ENCODE assay signal across 9 cellular contexts in the genomic region with DNA sequence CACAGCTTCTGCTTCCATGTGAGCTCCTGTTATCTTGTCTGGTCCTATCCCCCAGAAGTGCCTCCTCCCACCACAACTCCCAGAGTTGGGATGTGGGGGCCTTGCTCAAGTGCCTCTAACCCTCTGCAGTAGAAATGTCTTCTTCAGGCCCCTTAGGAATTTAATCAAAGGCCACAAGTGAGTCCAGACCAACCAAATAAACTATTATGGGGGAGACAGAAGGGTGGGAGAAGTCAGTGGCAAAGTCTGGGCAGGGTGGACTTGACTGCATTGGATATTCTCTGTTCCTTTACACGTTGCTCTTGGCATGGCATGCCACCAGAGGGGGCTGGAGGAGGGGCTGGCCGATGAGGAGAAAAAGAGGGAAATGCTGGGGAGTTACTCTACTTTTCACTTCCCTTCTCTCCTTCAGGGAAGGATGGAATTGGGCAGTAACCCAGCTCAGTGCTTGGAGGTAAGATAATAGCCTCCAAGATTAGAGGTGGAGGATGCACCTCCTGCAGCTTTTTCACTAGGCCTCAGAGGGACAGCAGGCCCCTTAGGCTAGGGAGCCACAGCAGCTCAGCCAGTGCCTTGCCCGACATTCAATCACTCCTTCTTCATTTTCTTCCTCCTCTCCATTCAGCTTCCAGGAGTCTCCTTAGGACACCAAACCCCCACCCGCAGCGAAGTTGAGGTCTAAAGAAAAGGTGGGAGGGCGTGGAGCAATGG. TPM values are rescaled to one million over a fixed set of nuclear protein-coding genes. Genes with fewer than 3 reads are reported as not detected.
DNase-seq lines count a peak whose midpoint lies in the region; FAIRE-seq and TF ChIP-seq lines count a peak whose summit lies in the region.
"Had no signal": no experiment of that assay in that cellular context is flagged by ENCODE, and none has a peak within 500 bp of the region (broad histone marks: within the 10 kb centered on the region; RNA-seq: fewer than 3 reads in every experiment).

No MANE protein-coding gene starts in this region.

- H3K36me3 ChIP-seq in BJ (ENCODE audit: control insufficient read depth, insufficient read depth, low read length), result no peaks in the 10 kb centered on the region; the same call in 1 of the 2 replicates

- FAIRE-seq in GM18507 (lab: Jason Lieb, UNC), result peak; percentile 47

- POLR2A ChIA-PET in BJ (lab: Charles Lee), result no interaction called here

- CTCF ChIA-PET in BJ (lab: Yijun Ruan, JAX), result interaction anchor here (0.6 to 16.8 kb wide), 3 partner anchors 11 to 310 kb away, joined by 3 to 479 read pairs (median 7); partner anchors contain the start of gene NGDN

- in situ Hi-C loops in SK-MEL-5 (cut with HindIII; ENCODE audit: low pct_unique_long_range_greater_than_20kb, low sequenced_read_pairs), result no loop called here

- H3K4me3 ChIP-seq in BJ (ENCODE audit: low read depth, low read length), result no peak overlapping the region
- H3K4me3 ChIP-seq in epithelial cell of proximal tubule (ENCODE audit: low read depth, low read length), result no peak overlapping the region

- TF ChIP-seq CTCF in BJ (IDR thresholded peaks at IDR 0.05; ENCODE audit: insufficient read depth, low read depth, low read length), result 0 out of 2 replicates have a peak, but pooled peaks have one; percentile 29
- peak; percentile 48 for TF ChIP-seq CTCF in epithelial cell of proximal tubule (conservative IDR thresholded peaks at IDR 0.05; ENCODE audit: low read depth, low read length)

- H3K27me3 ChIP-seq in BJ (ENCODE audit: control insufficient read depth, insufficient read depth, low read length), result peaks cover 12% of the 10 kb centered on the region

- DNase-seq in BJ (ENCODE audit: low read depth) (no peak), GM18507 (ENCODE audit: extremely low spot score, insufficient read length, low read depth) (no peak), SK-MEL-5 (ENCODE audit: low read depth, low spot score) (peak; percentile 49), epithelial cell of proximal tubule (ENCODE audit: low read depth) (no peak), ureter (ENCODE audit: low spot score) (peak; percentile 43), A172 (ENCODE audit: low spot score) (no peak), GOT3 (lab: John Stamatoyannopoulos, UW) (no peak), cortex of kidney (lab: John Stamatoyannopoulos, UW) (no peak)

RNA-seq across cellular contexts. Expression of gene AP1G2, which starts 1.2 kb away (rescaled TPM):
- 33.3 and 54.5 TPM in 2 replicates for polyA plus RNA-seq in BJ (2011; rRNA removed)
- polyA minus RNA-seq in BJ (2011; rRNA and poly(A)+ RNA removed), result 32.1 and 48.5 TPM in 2 replicates
- total RNA-seq in SK-MEL-5 (2014; rRNA removed; shearing (Covaris generic)), result 13.0 and 14.9 TPM in 2 replicates
- 19.2 and 19.5 TPM in 2 replicates for polyA plus RNA-seq in SK-MEL-5 (2015; cell fraction: cytosol; rRNA removed)
- 243 and 252 TPM in 2 replicates for polyA plus RNA-seq in SK-MEL-5 (2015; cell fraction: nucleus; rRNA removed)
- total RNA-seq in epithelial cell of proximal tubule (55.4 and 89.9 TPM in 2 replicates), ureter (248 TPM)
- 6.0 and 16.6 TPM in 2 replicates for total RNA-seq in A172 (2014; rRNA removed; shearing (Covaris generic))

RNA-seq across cellular contexts. Expression of gene JPH4, which starts 9.8 kb away (rescaled TPM):
- not detected in 2 replicates for polyA plus RNA-seq in BJ (2011; rRNA removed)
- not detected in 2 replicates for polyA minus RNA-seq in BJ (2011; rRNA and poly(A)+ RNA removed)
- not detected in 2 replicates for total RNA-seq in SK-MEL-5 (2014; rRNA removed; shearing (Covaris generic))
- 0.35 TPM in 1 of 2 replicates, not detected in the other for polyA plus RNA-seq in SK-MEL-5 (2015; cell fraction: cytosol; rRNA removed)
- polyA plus RNA-seq in SK-MEL-5 (2015; cell fraction: nucleus; rRNA removed), result 3.7 TPM in 1 of 2 replicates, not detected in the other
- total RNA-seq in epithelial cell of proximal tubule, result 0.06 TPM in 1 of 2 replicates, not detected in the other
- 5.3 TPM for total RNA-seq in ureter
- not detected in 2 replicates for total RNA-seq in A172 (2014; rRNA removed; shearing (Covaris generic))
- total RNA-seq: glomerular endothelial cell had no signal

RNA-seq across cellular contexts. Expression of gene THTPA, which starts 12.7 kb away (rescaled TPM):
- 8.1 and 14.2 TPM in 2 replicates for polyA plus RNA-seq in BJ (2011; rRNA removed)
- 6.7 and 12.1 TPM in 2 replicates for polyA minus RNA-seq in BJ (2011; rRNA and poly(A)+ RNA removed)
- total RNA-seq in SK-MEL-5 (2014; rRNA removed; shearing (Covaris generic)), result 9.5 and 11.9 TPM in 2 replicates
- 19.6 and 34.0 TPM in 2 replicates for polyA plus RNA-seq in SK-MEL-5 (2015; cell fraction: cytosol; rRNA removed)
- polyA plus RNA-seq in SK-MEL-5 (2015; cell fraction: nucleus; rRNA removed), result 23.2 and 41.2 TPM in 2 replicates
- total RNA-seq in epithelial cell of proximal tubule, result 10.4 and 37.2 TPM in 2 replicates
- 20.2 TPM for total RNA-seq in ureter
- 5.0 and 5.2 TPM in 2 replicates for total RNA-seq in A172 (2014; rRNA removed; shearing (Covaris generic))

RNA-seq across cellular contexts. Expression of gene ZFHX2, which starts 17.2 kb away (rescaled TPM):
- 0.28 and 0.32 TPM in 2 replicates for polyA plus RNA-seq in BJ (2011; rRNA removed)
- polyA minus RNA-seq in BJ (2011; rRNA and poly(A)+ RNA removed), result 1.4 and 1.9 TPM in 2 replicates
- total RNA-seq in SK-MEL-5 (2014; rRNA removed; shearing (Covaris generic)), result not detected in 2 replicates
- 0.15 and 0.24 TPM in 2 replicates for polyA plus RNA-seq in SK-MEL-5 (2015; cell fraction: cytosol; rRNA removed)
- polyA plus RNA-seq in SK-MEL-5 (2015; cell fraction: nucleus; rRNA removed), result 0.03 and 1.4 TPM in 2 replicates
- total RNA-seq in epithelial cell of proximal tubule (0.58 and 0.81 TPM in 2 replicates), ureter (2.8 TPM)
- total RNA-seq in A172 (2014; rRNA removed; shearing (Covaris generic)), result 0.29 TPM in 2 replicates

Comparison
In these comparisons a context has a peak if more than half of its experiments do, and no peak if none do; other contexts are left out.
1. DNase-seq: peak in SK-MEL-5 (single experiment) and ureter (single experiment); none in BJ (single experiment), GM18507 (single experiment), epithelial cell of proximal tubule (single experiment), A172 (single experiment), GOT3 (single experiment) and cortex of kidney (single experiment).